In the genomic region with DNA sequence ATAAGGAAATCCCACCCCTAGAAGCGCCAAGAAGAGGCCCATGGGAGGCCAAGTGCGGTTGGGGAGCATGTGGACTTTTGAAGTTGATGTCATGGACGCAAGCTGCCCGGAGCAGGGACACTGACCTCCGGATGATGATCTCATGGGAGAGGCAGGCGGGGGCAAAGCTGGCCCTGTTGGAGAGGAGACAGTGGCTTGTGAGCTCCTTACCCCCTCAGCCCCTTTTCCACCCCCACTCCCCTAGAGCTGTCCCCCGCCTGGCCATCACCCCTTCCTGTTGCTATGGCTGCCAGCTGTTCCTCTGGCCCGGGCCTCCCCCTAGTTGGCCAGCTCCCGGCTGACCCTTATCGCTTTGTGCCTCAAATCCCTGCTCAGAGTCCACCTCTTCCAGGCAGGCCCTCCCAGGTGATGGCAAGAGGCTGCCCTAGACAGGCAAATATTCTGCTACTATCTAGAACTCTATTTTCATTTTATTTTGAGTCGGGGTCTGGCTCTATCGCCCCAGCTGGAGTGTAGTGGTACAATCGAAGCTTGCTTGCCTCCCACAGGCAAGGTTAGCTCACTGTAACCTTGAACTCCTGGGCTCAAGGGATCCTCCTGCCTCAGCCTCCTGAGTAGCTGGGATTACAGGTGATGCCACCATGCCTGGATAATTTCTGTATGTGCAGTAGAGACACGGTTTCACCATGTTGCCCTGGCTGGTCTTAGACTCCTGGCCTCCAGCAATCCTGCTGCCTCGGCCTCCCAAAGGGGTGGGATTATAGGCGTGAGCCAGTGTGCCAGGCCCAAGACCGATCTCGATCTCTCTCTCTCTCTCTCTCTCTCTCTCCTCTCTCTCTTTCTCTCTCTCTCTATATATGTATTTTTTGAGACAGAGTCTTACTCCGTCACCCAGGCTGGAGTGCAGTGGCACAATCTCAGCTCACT, we compare ENCODE assay signal across 1 cellular context.
TF ChIP-seq lines count a peak whose summit lies in the region.

No MANE protein-coding gene starts in this region.

TF ChIP-seq in HepG2, 621 proteins besides CTCF, POLR2A, EP300 and RAD21 (continues in another document):
- TF ChIP-seq ZNF891 (CRISPR knock-in tag; IDR thresholded peaks at IDR 0.05), result no peak
- no peak for TF ChIP-seq ZNF230 (CRISPR knock-in tag; IDR thresholded peaks at IDR 0.05)
- TF ChIP-seq FOXA3 (CRISPR knock-in tag; IDR thresholded peaks at IDR 0.05), result 0 out of 2 replicates have a peak, but pooled peaks have one; percentile 9
- TF ChIP-seq, protein P1, sequence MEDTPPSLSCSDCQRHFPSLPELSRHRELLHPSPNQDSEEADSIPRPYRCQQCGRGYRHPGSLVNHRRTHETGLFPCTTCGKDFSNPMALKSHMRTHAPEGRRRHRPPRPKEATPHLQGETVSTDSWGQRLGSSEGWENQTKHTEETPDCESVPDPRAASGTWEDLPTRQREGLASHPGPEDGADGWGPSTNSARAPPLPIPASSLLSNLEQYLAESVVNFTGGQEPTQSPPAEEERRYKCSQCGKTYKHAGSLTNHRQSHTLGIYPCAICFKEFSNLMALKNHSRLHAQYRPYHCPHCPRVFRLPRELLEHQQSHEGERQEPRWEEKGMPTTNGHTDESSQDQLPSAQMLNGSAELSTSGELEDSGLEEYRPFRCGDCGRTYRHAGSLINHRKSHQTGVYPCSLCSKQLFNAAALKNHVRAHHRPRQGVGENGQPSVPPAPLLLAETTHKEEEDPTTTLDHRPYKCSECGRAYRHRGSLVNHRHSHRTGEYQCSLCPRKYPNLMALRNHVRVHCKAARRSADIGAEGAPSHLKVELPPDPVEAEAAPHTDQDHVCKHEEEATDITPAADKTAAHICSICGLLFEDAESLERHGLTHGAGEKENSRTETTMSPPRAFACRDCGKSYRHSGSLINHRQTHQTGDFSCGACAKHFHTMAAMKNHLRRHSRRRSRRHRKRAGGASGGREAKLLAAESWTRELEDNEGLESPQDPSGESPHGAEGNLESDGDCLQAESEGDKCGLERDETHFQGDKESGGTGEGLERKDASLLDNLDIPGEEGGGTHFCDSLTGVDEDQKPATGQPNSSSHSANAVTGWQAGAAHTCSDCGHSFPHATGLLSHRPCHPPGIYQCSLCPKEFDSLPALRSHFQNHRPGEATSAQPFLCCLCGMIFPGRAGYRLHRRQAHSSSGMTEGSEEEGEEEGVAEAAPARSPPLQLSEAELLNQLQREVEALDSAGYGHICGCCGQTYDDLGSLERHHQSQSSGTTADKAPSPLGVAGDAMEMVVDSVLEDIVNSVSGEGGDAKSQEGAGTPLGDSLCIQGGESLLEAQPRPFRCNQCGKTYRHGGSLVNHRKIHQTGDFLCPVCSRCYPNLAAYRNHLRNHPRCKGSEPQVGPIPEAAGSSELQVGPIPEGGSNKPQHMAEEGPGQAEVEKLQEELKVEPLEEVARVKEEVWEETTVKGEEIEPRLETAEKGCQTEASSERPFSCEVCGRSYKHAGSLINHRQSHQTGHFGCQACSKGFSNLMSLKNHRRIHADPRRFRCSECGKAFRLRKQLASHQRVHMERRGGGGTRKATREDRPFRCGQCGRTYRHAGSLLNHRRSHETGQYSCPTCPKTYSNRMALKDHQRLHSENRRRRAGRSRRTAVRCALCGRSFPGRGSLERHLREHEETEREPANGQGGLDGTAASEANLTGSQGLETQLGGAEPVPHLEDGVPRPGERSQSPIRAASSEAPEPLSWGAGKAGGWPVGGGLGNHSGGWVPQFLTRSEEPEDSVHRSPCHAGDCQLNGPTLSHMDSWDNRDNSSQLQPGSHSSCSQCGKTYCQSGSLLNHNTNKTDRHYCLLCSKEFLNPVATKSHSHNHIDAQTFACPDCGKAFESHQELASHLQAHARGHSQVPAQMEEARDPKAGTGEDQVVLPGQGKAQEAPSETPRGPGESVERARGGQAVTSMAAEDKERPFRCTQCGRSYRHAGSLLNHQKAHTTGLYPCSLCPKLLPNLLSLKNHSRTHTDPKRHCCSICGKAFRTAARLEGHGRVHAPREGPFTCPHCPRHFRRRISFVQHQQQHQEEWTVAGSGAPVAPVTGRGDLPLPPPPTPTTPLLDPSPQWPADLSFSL (CRISPR knock-in tag; IDR thresholded peaks at IDR 0.05), result no peak
- TF ChIP-seq, protein P2, sequence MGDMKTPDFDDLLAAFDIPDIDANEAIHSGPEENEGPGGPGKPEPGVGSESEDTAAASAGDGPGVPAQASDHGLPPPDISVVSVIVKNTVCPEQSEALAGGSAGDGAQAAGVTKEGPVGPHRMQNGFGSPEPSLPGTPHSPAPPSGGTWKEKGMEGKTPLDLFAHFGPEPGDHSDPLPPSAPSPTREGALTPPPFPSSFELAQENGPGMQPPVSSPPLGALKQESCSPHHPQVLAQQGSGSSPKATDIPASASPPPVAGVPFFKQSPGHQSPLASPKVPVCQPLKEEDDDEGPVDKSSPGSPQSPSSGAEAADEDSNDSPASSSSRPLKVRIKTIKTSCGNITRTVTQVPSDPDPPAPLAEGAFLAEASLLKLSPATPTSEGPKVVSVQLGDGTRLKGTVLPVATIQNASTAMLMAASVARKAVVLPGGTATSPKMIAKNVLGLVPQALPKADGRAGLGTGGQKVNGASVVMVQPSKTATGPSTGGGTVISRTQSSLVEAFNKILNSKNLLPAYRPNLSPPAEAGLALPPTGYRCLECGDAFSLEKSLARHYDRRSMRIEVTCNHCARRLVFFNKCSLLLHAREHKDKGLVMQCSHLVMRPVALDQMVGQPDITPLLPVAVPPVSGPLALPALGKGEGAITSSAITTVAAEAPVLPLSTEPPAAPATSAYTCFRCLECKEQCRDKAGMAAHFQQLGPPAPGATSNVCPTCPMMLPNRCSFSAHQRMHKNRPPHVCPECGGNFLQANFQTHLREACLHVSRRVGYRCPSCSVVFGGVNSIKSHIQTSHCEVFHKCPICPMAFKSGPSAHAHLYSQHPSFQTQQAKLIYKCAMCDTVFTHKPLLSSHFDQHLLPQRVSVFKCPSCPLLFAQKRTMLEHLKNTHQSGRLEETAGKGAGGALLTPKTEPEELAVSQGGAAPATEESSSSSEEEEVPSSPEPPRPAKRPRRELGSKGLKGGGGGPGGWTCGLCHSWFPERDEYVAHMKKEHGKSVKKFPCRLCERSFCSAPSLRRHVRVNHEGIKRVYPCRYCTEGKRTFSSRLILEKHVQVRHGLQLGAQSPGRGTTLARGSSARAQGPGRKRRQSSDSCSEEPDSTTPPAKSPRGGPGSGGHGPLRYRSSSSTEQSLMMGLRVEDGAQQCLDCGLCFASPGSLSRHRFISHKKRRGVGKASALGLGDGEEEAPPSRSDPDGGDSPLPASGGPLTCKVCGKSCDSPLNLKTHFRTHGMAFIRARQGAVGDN (CRISPR knock-in tag; IDR thresholded peaks at IDR 0.05), result peak; percentile 58
- peak; percentile 82 for TF ChIP-seq ZNF121 (CRISPR knock-in tag; IDR thresholded peaks at IDR 0.05)
- no peak for TF ChIP-seq RCOR2 (CRISPR knock-in tag; IDR thresholded peaks at IDR 0.05)
- TF ChIP-seq ARID2 (CRISPR knock-in tag; IDR thresholded peaks at IDR 0.05; ENCODE audit: borderline replicate concordance), result no peak
- TF ChIP-seq PAF1 (CRISPR knock-in tag; IDR thresholded peaks at IDR 0.05), result 0 out of 2 replicates have a peak, but pooled peaks have one; percentile 37
- 0 out of 2 replicates have a peak, but pooled peaks have one; percentile 42 for TF ChIP-seq TGIF2 (CRISPR knock-in tag; IDR thresholded peaks at IDR 0.05)
- peak; percentile 8; the same call in 1 of the 2 replicates for TF ChIP-seq HOXA3 (CRISPR knock-in tag; IDR thresholded peaks at IDR 0.05)
- peak; percentile 9 for TF ChIP-seq HNRNPH1 (optimal IDR thresholded peaks at IDR 0.05; ENCODE audit: low read depth, low read length)
- TF ChIP-seq JUN (CRISPR knock-in tag; IDR thresholded peaks at IDR 0.05), result no peak
- TF ChIP-seq CC2D1A (CRISPR knock-in tag; IDR thresholded peaks at IDR 0.05), result 0 out of 2 replicates have a peak, but pooled peaks have one; percentile 34
- no peak for TF ChIP-seq KDM3A (CRISPR knock-in tag; IDR thresholded peaks at IDR 0.05; ENCODE audit: low read depth)
- TF ChIP-seq SRSF9 (IDR thresholded peaks at IDR 0.05; ENCODE audit: borderline replicate concordance, insufficient read depth, low read depth, low read length, poor library complexity, severe bottlenecking), result no peak
- no peak; the same call in 1 of the 2 replicates for TF ChIP-seq PHF8 (CRISPR knock-in tag; IDR thresholded peaks at IDR 0.05)
- TF ChIP-seq RBM22 (optimal IDR thresholded peaks at IDR 0.05; ENCODE audit: low read length), result peak; percentile 57
- TF ChIP-seq ZNF788 (CRISPR knock-in tag; IDR thresholded peaks at IDR 0.05; ENCODE audit: borderline replicate concordance), result no peak
- no peak for TF ChIP-seq PAX8 (CRISPR knock-in tag; IDR thresholded peaks at IDR 0.05; ENCODE audit: borderline replicate concordance)
- no peak for TF ChIP-seq CEBPB (IDR thresholded peaks at IDR 0.05; ENCODE audit: borderline replicate concordance, low read depth, low read length)
- no peak for TF ChIP-seq TCF7 (IDR thresholded peaks at IDR 0.05; ENCODE audit: low read depth)
- TF ChIP-seq RBAK (CRISPR knock-in tag; IDR thresholded peaks at IDR 0.05), result no peak
- TF ChIP-seq, protein P3, sequence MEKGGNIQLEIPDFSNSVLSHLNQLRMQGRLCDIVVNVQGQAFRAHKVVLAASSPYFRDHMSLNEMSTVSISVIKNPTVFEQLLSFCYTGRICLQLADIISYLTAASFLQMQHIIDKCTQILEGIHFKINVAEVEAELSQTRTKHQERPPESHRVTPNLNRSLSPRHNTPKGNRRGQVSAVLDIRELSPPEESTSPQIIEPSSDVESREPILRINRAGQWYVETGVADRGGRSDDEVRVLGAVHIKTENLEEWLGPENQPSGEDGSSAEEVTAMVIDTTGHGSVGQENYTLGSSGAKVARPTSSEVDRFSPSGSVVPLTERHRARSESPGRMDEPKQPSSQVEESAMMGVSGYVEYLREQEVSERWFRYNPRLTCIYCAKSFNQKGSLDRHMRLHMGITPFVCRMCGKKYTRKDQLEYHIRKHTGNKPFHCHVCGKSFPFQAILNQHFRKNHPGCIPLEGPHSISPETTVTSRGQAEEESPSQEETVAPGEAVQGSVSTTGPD (CRISPR knock-in tag; IDR thresholded peaks at IDR 0.05), result no peak
- no peak for TF ChIP-seq MXI1 (IDR thresholded peaks at IDR 0.05; ENCODE audit: borderline replicate concordance, low read depth, low read length)
- TF ChIP-seq ZNF543 (CRISPR knock-in tag; IDR thresholded peaks at IDR 0.05), result no peak
- TF ChIP-seq SCMH1 (CRISPR knock-in tag; IDR thresholded peaks at IDR 0.05; ENCODE audit: borderline replicate concordance), result no peak
- TF ChIP-seq MAF1 (CRISPR knock-in tag; IDR thresholded peaks at IDR 0.05; ENCODE audit: borderline replicate concordance), result no peak
- TF ChIP-seq TAF15 (IDR thresholded peaks at IDR 0.05; ENCODE audit: low read depth, low read length, poor library complexity, severe bottlenecking), result no peak
- peak; percentile 83 for TF ChIP-seq SSRP1 (CRISPR knock-in tag; IDR thresholded peaks at IDR 0.05)
- TF ChIP-seq, protein P4, sequence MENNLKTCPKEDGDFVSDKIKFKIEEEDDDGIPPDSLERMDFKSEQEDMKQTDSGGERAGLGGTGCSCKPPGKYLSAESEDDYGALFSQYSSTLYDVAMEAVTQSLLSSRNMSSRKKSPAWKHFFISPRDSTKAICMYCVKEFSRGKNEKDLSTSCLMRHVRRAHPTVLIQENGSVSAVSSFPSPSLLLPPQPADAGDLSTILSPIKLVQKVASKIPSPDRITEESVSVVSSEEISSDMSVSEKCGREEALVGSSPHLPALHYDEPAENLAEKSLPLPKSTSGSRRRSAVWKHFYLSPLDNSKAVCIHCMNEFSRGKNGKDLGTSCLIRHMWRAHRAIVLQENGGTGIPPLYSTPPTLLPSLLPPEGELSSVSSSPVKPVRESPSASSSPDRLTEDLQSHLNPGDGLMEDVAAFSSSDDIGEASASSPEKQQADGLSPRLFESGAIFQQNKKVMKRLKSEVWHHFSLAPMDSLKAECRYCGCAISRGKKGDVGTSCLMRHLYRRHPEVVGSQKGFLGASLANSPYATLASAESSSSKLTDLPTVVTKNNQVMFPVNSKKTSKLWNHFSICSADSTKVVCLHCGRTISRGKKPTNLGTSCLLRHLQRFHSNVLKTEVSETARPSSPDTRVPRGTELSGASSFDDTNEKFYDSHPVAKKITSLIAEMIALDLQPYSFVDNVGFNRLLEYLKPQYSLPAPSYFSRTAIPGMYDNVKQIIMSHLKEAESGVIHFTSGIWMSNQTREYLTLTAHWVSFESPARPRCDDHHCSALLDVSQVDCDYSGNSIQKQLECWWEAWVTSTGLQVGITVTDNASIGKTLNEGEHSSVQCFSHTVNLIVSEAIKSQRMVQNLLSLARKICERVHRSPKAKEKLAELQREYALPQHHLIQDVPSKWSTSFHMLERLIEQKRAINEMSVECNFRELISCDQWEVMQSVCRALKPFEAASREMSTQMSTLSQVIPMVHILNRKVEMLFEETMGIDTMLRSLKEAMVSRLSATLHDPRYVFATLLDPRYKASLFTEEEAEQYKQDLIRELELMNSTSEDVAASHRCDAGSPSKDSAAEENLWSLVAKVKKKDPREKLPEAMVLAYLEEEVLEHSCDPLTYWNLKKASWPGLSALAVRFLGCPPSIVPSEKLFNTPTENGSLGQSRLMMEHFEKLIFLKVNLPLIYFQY (CRISPR knock-in tag; IDR thresholded peaks at IDR 0.05; ENCODE audit: borderline replicate concordance), result no peak
- TF ChIP-seq, protein P5, sequence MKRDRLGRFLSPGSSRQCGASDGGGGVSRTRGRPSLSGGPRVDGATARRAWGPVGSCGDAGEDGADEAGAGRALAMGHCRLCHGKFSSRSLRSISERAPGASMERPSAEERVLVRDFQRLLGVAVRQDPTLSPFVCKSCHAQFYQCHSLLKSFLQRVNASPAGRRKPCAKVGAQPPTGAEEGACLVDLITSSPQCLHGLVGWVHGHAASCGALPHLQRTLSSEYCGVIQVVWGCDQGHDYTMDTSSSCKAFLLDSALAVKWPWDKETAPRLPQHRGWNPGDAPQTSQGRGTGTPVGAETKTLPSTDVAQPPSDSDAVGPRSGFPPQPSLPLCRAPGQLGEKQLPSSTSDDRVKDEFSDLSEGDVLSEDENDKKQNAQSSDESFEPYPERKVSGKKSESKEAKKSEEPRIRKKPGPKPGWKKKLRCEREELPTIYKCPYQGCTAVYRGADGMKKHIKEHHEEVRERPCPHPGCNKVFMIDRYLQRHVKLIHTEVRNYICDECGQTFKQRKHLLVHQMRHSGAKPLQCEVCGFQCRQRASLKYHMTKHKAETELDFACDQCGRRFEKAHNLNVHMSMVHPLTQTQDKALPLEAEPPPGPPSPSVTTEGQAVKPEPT (CRISPR knock-in tag; IDR thresholded peaks at IDR 0.05; ENCODE audit: low read depth), result no peak
- no peak for TF ChIP-seq ZFP82 (CRISPR knock-in tag; IDR thresholded peaks at IDR 0.05; ENCODE audit: borderline replicate concordance)
- TF ChIP-seq, protein P6, sequence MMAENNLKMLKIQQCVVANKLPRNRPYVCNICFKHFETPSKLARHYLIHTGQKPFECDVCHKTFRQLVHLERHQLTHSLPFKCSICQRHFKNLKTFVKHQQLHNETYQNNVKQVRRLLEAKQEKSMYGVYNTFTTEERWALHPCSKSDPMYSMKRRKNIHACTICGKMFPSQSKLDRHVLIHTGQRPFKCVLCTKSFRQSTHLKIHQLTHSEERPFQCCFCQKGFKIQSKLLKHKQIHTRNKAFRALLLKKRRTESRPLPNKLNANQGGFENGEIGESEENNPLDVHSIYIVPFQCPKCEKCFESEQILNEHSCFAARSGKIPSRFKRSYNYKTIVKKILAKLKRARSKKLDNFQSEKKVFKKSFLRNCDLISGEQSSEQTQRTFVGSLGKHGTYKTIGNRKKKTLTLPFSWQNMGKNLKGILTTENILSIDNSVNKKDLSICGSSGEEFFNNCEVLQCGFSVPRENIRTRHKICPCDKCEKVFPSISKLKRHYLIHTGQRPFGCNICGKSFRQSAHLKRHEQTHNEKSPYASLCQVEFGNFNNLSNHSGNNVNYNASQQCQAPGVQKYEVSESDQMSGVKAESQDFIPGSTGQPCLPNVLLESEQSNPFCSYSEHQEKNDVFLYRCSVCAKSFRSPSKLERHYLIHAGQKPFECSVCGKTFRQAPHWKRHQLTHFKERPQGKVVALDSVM (CRISPR knock-in tag; IDR thresholded peaks at IDR 0.05), result peak; percentile 72
- no peak for TF ChIP-seq GABPA (IDR thresholded peaks at IDR 0.05; ENCODE audit: low read depth, low read length)
- no peak for TF ChIP-seq GABPA (CRISPR knock-in tag; IDR thresholded peaks at IDR 0.05; ENCODE audit: low read depth)
- TF ChIP-seq ZNF768 (CRISPR knock-in tag; IDR thresholded peaks at IDR 0.05), result no peak
- TF ChIP-seq NONO (IDR thresholded peaks at IDR 0.05), result no peak
- no peak for TF ChIP-seq NONO (CRISPR knock-in tag; conservative IDR thresholded peaks at IDR 0.05)
